ENCODE assay signal across 18 cellular contexts in genomic region chr4:9704551-9705332, GRCh38.
"Had no signal": no experiment of that assay in that cellular context is flagged by ENCODE, and none has a peak within 500 bp of the region (broad histone marks: within the 10 kb centered on the region; RNA-seq: fewer than 3 reads in every experiment).

No MANE protein-coding gene starts in this region.

- H3K27ac ChIP-seq: cardiac muscle cell, coronary artery, heart left ventricle, left lung, sigmoid colon, testis had no signal

- H3K9me3 Mint-ChIP-seq: activated naive CD8-positive, alpha-beta T cell treated with anti-CD3 and anti-CD28 coated beads, Interleukin-2, amount 50 U/mL, for 24 hours; memory B cell; stimulated activated naive CD8-positive, alpha-beta T cell treated with anti-CD3 and anti-CD28 coated beads, Interleukin-15, amount 100 ng/mL, for 72 hours had no signal

- H3K36me3 Mint-ChIP-seq: memory B cell had no signal

- H3K27me3 ChIP-seq: cardiac muscle cell, left lung, sigmoid colon, testis had no signal

- H3K4me1 ChIP-seq: heart left ventricle, sigmoid colon, testis had no signal

- H3K27ac Mint-ChIP-seq: activated CD8-positive, alpha-beta T cell treated with anti-CD3 and anti-CD28 coated beads, Interleukin-2, amount 10 ng/mL, durations not matched to agents 7 days and 5 days; activated naive CD8-positive, alpha-beta T cell treated with anti-CD3 and anti-CD28 coated beads, Interleukin-2, amount 50 U/mL, for 24 hours; nephron; stimulated activated naive CD8-positive, alpha-beta T cell treated with anti-CD3 and anti-CD28 coated beads, Interleukin-15, amount 100 ng/mL, for 72 hours had no signal

- H3K4me3 Mint-ChIP-seq: activated CD8-positive, alpha-beta T cell treated with anti-CD3 and anti-CD28 coated beads, Interleukin-2, amount 10 ng/mL, durations not matched to agents 7 days and 5 days; activated naive CD8-positive, alpha-beta T cell treated with anti-CD3 and anti-CD28 coated beads, Interleukin-2, amount 50 U/mL, for 24 hours; memory B cell; nephron; stimulated activated naive CD8-positive, alpha-beta T cell treated with anti-CD3 and anti-CD28 coated beads, Interleukin-15, amount 100 ng/mL, for 72 hours; T-helper 17 cell had no signal

- H3K9me3 ChIP-seq: heart left ventricle, left lung, sigmoid colon, testis had no signal

- H3K36me3 ChIP-seq: cardiac muscle cell, heart left ventricle, left lung, sigmoid colon had no signal

- ATAC-seq: activated CD4-positive, CD25-positive, alpha-beta regulatory T cell treated with anti-CD3 and anti-CD28 coated beads, Interleukin-2, amount 50 U/mL, for 24 hours; activated CD8-positive, alpha-beta T cell treated with anti-CD3 and anti-CD28 coated beads, Interleukin-2, amount 10 ng/mL, durations not matched to agents 7 days and 5 days; activated naive CD8-positive, alpha-beta T cell treated with anti-CD3 and anti-CD28 coated beads, Interleukin-2, amount 50 U/mL, for 24 hours; heart left ventricle; left lung; stimulated activated naive CD8-positive, alpha-beta T cell treated with anti-CD3 and anti-CD28 coated beads, Interleukin-15, amount 100 ng/mL, for 72 hours; T-helper 17 cell had no signal

- H3K27me3 Mint-ChIP-seq: activated naive CD8-positive, alpha-beta T cell treated with anti-CD3 and anti-CD28 coated beads, Interleukin-2, amount 50 U/mL, for 24 hours; T-helper 17 cell had no signal

- H3K4me3 ChIP-seq: cardiac muscle cell, coronary artery, heart left ventricle, left lung, sigmoid colon, testis had no signal

- DNase-seq: activated CD8-positive, alpha-beta memory T cell treated with anti-CD3 and anti-CD28 coated beads, Interleukin-2, amount 50 U/mL, for 48 hours; activated CD8-positive, alpha-beta T cell treated with anti-CD3 and anti-CD28 coated beads, Interleukin-2, amount 10 ng/mL, durations not matched to agents 7 days and 5 days; activated naive CD8-positive, alpha-beta T cell treated with anti-CD3 and anti-CD28 coated beads, Interleukin-2, amount 50 U/mL, for 24 hours; effector CD4-positive, alpha-beta T cell; heart left ventricle; left lung; sigmoid colon; stimulated activated CD4-positive, alpha-beta T cell treated with anti-CD3 and anti-CD28 coated beads, Interleukin-12 subunit alpha, Interleukin-12 subunit beta, amount 100 ng/mL, for 4 hours; stimulated activated CD4-positive, alpha-beta T cell treated with anti-CD3 and anti-CD28 coated beads, Interleukin-4, amount 100 ng/mL, for 1 hour; stimulated activated CD8-positive, alpha-beta memory T cell treated with anti-CD3 and anti-CD28 coated beads, Interleukin-4, amount 100 ng/mL, for 48 hours; stimulated activated naive CD8-positive, alpha-beta T cell treated with anti-CD3 and anti-CD28 coated beads, Interleukin-15, amount 100 ng/mL, for 72 hours; T-helper 17 cell; testis had no signal
